ENCODE assay signal across 14 cellular contexts in genomic region chr2:212906620-212907019, GRCh38.
"Had no signal": no experiment of that assay in that cellular context is flagged by ENCODE, and none has a peak within 500 bp of the region (broad histone marks: within the 10 kb centered on the region; RNA-seq: fewer than 3 reads in every experiment).

No MANE protein-coding gene starts in this region.

- H3K36me3 ChIP-seq: gastroesophageal sphincter, neutrophil had no signal

- H3K27me3 ChIP-seq: gastroesophageal sphincter, neutrophil had no signal

- ATAC-seq: gastroesophageal sphincter; stimulated activated effector memory CD8-positive, alpha-beta T cell treated with anti-CD3 and anti-CD28 coated beads, Interleukin-12 subunit alpha, Interleukin-12 subunit beta, amount 100 ng/mL, for 72 hours had no signal

- H3K9me3 ChIP-seq: gastroesophageal sphincter, neutrophil had no signal

- DNase-seq: activated CD4-positive, alpha-beta memory T cell treated with anti-CD3 and anti-CD28 coated beads, Interleukin-2, amount 10 ng/mL, durations not matched to agents 7 days and 5 days; activated CD4-positive, alpha-beta T cell treated with anti-CD3 and anti-CD28 coated beads for 1 hour; activated CD8-positive, alpha-beta memory T cell treated with anti-CD3 and anti-CD28 coated beads, Interleukin-2, amount 50 U/mL, for 48 hours; activated naive CD8-positive, alpha-beta T cell treated with anti-CD3 and anti-CD28 coated beads, Interleukin-2, amount 10 ng/mL, durations not matched to agents 7 days and 5 days; aorta; hippocampal formation; kidney glomerular epithelial cell; midbrain; naive B cell; right cardiac atrium; small intestine had no signal

- H3K4me1 ChIP-seq: gastroesophageal sphincter had no signal

- H3K4me3 ChIP-seq: gastroesophageal sphincter had no signal

- H3K27ac ChIP-seq: gastroesophageal sphincter, neutrophil had no signal
